Comparison of ENCODE assay signal across 1 cellular context in genomic region chr1:73100216-73100615, GRCh38.
TF ChIP-seq lines count a peak whose summit lies in the region.

No MANE protein-coding gene starts in this region.

TF ChIP-seq in WTC11, 78 proteins besides CTCF, POLR2A, EP300 and RAD21 (continued from another document):
- TF ChIP-seq, protein P1, sequence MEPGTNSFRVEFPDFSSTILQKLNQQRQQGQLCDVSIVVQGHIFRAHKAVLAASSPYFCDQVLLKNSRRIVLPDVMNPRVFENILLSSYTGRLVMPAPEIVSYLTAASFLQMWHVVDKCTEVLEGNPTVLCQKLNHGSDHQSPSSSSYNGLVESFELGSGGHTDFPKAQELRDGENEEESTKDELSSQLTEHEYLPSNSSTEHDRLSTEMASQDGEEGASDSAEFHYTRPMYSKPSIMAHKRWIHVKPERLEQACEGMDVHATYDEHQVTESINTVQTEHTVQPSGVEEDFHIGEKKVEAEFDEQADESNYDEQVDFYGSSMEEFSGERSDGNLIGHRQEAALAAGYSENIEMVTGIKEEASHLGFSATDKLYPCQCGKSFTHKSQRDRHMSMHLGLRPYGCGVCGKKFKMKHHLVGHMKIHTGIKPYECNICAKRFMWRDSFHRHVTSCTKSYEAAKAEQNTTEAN (CRISPR knock-in tag; IDR thresholded peaks at IDR 0.05) = no peak
